8 cellular contexts compared by ENCODE assay signal in genomic region chr17:27352481-27353460, GRCh38. TPM values are rescaled to one million over a fixed set of nuclear protein-coding genes. Genes with fewer than 3 reads are reported as not detected.
DNase-seq lines count a peak whose midpoint lies in the region; ATAC-seq, FAIRE-seq and TF ChIP-seq lines count a peak whose summit lies in the region.

No MANE protein-coding gene starts in this region.

- no peak for FAIRE-seq in kidney (lab: Jason Lieb, UNC)

- no peaks in the 10 kb centered on the region for H3K27me3 ChIP-seq in thoracic aorta (replicated peaks; ENCODE audit: insufficient read depth)

- POLR2A ChIA-PET in activated CD4-positive, alpha-beta T cell treated with anti-CD3 and anti-CD28 coated beads, Interleukin-2, amount 10 ng/mL, durations not matched to agents 7 days and 5 days (lab: Charles Lee): no interaction called here

- peak overlapping the region; percentile 74 to 93 for H3K27ac ChIP-seq in kidney (ENCODE audit: low read depth in 2 of 2, low read length in 2 of 2)
- peak overlapping the region; percentile 89 to 94 for H3K27ac ChIP-seq in thoracic aorta

- H3K9ac ChIP-seq in kidney (ENCODE audit: low read length in 2 of 2): peak overlapping the region; percentile 16 to 81

- H3K4me1 ChIP-seq in kidney (ENCODE audit: control insufficient read depth in 1 of 2, insufficient read depth in 1 of 2, low read depth in 1 of 2, low read length in 2 of 2): peaks cover 10% of the 10 kb centered on the region in 2 donors
- peaks cover 11 to 12% of the 10 kb centered on the region in 2 donors for H3K4me1 ChIP-seq in thoracic aorta (ENCODE audit: control insufficient read depth in 1 of 2, low read depth in 2 of 2)

- intact Hi-C loops in kidney (cut with DNase I): no loop called here

- no peaks in the 10 kb centered on the region for H3K36me3 Mint-ChIP-seq in activated CD4-positive, alpha-beta T cell treated with anti-CD3 and anti-CD28 coated beads, Interleukin-2, amount 10 ng/mL, durations not matched to agents 7 days and 5 days (ENCODE audit: low read depth)
- H3K36me3 Mint-ChIP-seq in activated naive CD8-positive, alpha-beta T cell treated with anti-CD3 and anti-CD28 coated beads, Interleukin-2, amount 50 U/mL, for 24 hours (ENCODE audit: low read depth): no peaks in the 10 kb centered on the region

- peak overlapping the region; percentile 28 to 71 for H3K4me3 ChIP-seq in kidney (ENCODE audit: low read length in 2 of 2)
- peak overlapping the region; percentile 82 for H3K4me3 ChIP-seq in thoracic aorta

- TF ChIP-seq CTCF in kidney (IDR thresholded peaks at IDR 0.05; ENCODE audit: borderline replicate concordance, extremely low read depth, insufficient read depth) (no peak), thoracic aorta (IDR thresholded peaks at IDR 0.05) (no peak)

- CTCF ChIA-PET in activated CD4-positive, alpha-beta T cell treated with anti-CD3 and anti-CD28 coated beads, Interleukin-2, amount 10 ng/mL, durations not matched to agents 7 days and 5 days (lab: Charles Lee): interaction anchor here (0.7 to 1.8 kb wide), 4 partner anchors 19 to 251 kb away, joined by 3 to 5 read pairs (median 4); no protein-coding TSS in a partner anchor

- no peaks in the 10 kb centered on the region for H3K36me3 ChIP-seq in kidney (ENCODE audit: control insufficient read depth in 1 of 2, insufficient read depth in 2 of 2, low read length in 2 of 2)
- no peaks in the 10 kb centered on the region for H3K36me3 ChIP-seq in thoracic aorta

- ATAC-seq in activated naive CD8-positive, alpha-beta T cell treated with anti-CD3 and anti-CD28 coated beads, Interleukin-2, amount 50 U/mL, for 24 hours: no peak
- ATAC-seq in thoracic aorta (ENCODE audit: insufficient number of reproducible peaks, low FRiP score, low read depth) (no peak), GM18519 (IDR thresholded peaks at IDR 0.05; ENCODE audit: low FRiP score, unreplicated experiment) (no peak)

- H3K9me3 Mint-ChIP-seq in activated CD4-positive, alpha-beta T cell treated with anti-CD3 and anti-CD28 coated beads, Interleukin-2, amount 10 ng/mL, durations not matched to agents 7 days and 5 days: no peaks in the 10 kb centered on the region
- H3K9me3 Mint-ChIP-seq in activated naive CD8-positive, alpha-beta T cell treated with anti-CD3 and anti-CD28 coated beads, Interleukin-2, amount 50 U/mL, for 24 hours: no peaks in the 10 kb centered on the region

- peak overlapping the region; percentile 77 for H3K4me3 Mint-ChIP-seq in activated CD4-positive, alpha-beta T cell treated with anti-CD3 and anti-CD28 coated beads, Interleukin-2, amount 10 ng/mL, durations not matched to agents 7 days and 5 days
- peak overlapping the region; percentile 81 for H3K4me3 Mint-ChIP-seq in activated naive CD8-positive, alpha-beta T cell treated with anti-CD3 and anti-CD28 coated beads, Interleukin-2, amount 50 U/mL, for 24 hours

- H3K9me3 ChIP-seq in kidney (ENCODE audit: control insufficient read depth in 1 of 2, low read length in 2 of 2): no peaks in the 10 kb centered on the region
- no peaks in the 10 kb centered on the region for H3K9me3 ChIP-seq in thoracic aorta

- peaks cover 29% of the 10 kb centered on the region for H3K4me1 Mint-ChIP-seq in activated CD4-positive, alpha-beta T cell treated with anti-CD3 and anti-CD28 coated beads, Interleukin-2, amount 10 ng/mL, durations not matched to agents 7 days and 5 days
- H3K4me1 Mint-ChIP-seq in activated naive CD8-positive, alpha-beta T cell treated with anti-CD3 and anti-CD28 coated beads, Interleukin-2, amount 50 U/mL, for 24 hours: peaks cover 40% of the 10 kb centered on the region

- peak overlapping the region; percentile 86 for H3K27ac Mint-ChIP-seq in activated CD4-positive, alpha-beta T cell treated with anti-CD3 and anti-CD28 coated beads, Interleukin-2, amount 10 ng/mL, durations not matched to agents 7 days and 5 days
- H3K27ac Mint-ChIP-seq in activated naive CD8-positive, alpha-beta T cell treated with anti-CD3 and anti-CD28 coated beads, Interleukin-2, amount 50 U/mL, for 24 hours: peak overlapping the region; percentile 98

- DNase-seq in activated CD4-positive, alpha-beta T cell treated with anti-CD3 and anti-CD28 coated beads, Interleukin-2, amount 10 ng/mL, durations not matched to agents 7 days and 5 days: no peak
- DNase-seq in activated CD4-positive, alpha-beta T cell treated with anti-CD3 and anti-CD28 coated beads for 1 hour: no peak
- DNase-seq in activated naive CD8-positive, alpha-beta T cell treated with anti-CD3 and anti-CD28 coated beads, Interleukin-2, amount 50 U/mL, for 24 hours: no peak
- DNase-seq in kidney (no peak), thoracic aorta (ENCODE audit: low spot score) (no peak), activated gamma-delta T cell (lab: John Stamatoyannopoulos, UW) (no peak), Ammon's horn (ENCODE audit: low spot score) (no peak)

- H3K27me3 Mint-ChIP-seq in activated CD4-positive, alpha-beta T cell treated with anti-CD3 and anti-CD28 coated beads, Interleukin-2, amount 10 ng/mL, durations not matched to agents 7 days and 5 days: no peaks in the 10 kb centered on the region
- H3K27me3 Mint-ChIP-seq in activated naive CD8-positive, alpha-beta T cell treated with anti-CD3 and anti-CD28 coated beads, Interleukin-2, amount 50 U/mL, for 24 hours: peaks cover 2% of the 10 kb centered on the region

RNA-seq across cellular contexts. Expression of gene WSB1, which starts 58.9 kb away (rescaled TPM):
- total RNA-seq in activated CD4-positive, alpha-beta T cell treated with anti-CD3 and anti-CD28 coated beads, Interleukin-2, amount 10 ng/mL, durations not matched to agents 7 days and 5 days: 100 to 1,000 TPM; 107 to 111 TPM
- total RNA-seq in kidney (195 TPM), thoracic aorta (100 to 1,000 TPM; 214 to 284 TPM)
- polyA plus RNA-seq in kidney (ENCODE audit: insufficient read depth, low read depth, low replicate concordance): 59.8 TPM
